2 cellular contexts compared by ENCODE assay signal in genomic region chr7:79653136-79653631, GRCh38.
TF ChIP-seq lines count a peak whose summit lies in the region.

No MANE protein-coding gene starts in this region.

TF ChIP-seq in HCT116, 20 proteins besides CTCF, POLR2A, EP300 and RAD21 (continued from another document):
- TF ChIP-seq REST (IDR thresholded peaks at IDR 0.05; ENCODE audit: low read depth) (no peak), MAX (IDR thresholded peaks at IDR 0.05) (no peak), YY1 (IDR thresholded peaks at IDR 0.05; ENCODE audit: extremely low read depth, insufficient replicate concordance, low read depth, low read length) (no peak), FOSL1 (IDR thresholded peaks at IDR 0.05; ENCODE audit: low read depth) (no peak), TCF7L2 (IDR thresholded peaks at IDR 0.05; ENCODE audit: borderline replicate concordance, extremely low read depth, insufficient read depth, insufficient read length) (no peak), CEBPB (IDR thresholded peaks at IDR 0.05; ENCODE audit: low read depth) (no peak), ATF3 (IDR thresholded peaks at IDR 0.05) (no peak), EGR1 (IDR thresholded peaks at IDR 0.05; ENCODE audit: low read depth) (no peak), POLR2AphosphoS5 (IDR thresholded peaks at IDR 0.05; ENCODE audit: low read depth, low read length) (no peak), SP1 (IDR thresholded peaks at IDR 0.05; ENCODE audit: low read depth) (no peak), EZH2 (IDR thresholded peaks at IDR 0.05) (no peak), ELF1 (IDR thresholded peaks at IDR 0.05; ENCODE audit: borderline replicate concordance, low read depth) (no peak), ZBTB33 (IDR thresholded peaks at IDR 0.05; ENCODE audit: extremely low read depth, insufficient replicate concordance, low read length) (no peak), SRF (IDR thresholded peaks at IDR 0.05; ENCODE audit: low read depth) (no peak), EZH2phosphoT487 (IDR thresholded peaks at IDR 0.05; ENCODE audit: borderline replicate concordance) (no peak), SIN3A (IDR thresholded peaks at IDR 0.05; ENCODE audit: low read depth) (no peak), JUND (IDR thresholded peaks at IDR 0.05) (no peak), ZNF274 (IDR thresholded peaks at IDR 0.05; ENCODE audit: low read depth, low read length) (no peak), ZFX (IDR thresholded peaks at IDR 0.05) (no peak)

TF ChIP-seq in endothelial cell of umbilical vein, 7 proteins besides CTCF, POLR2A, EP300 and RAD21 (continued from another document):
- TF ChIP-seq MAX (IDR thresholded peaks at IDR 0.05; ENCODE audit: insufficient read depth, insufficient read length) (no peak), JUN (IDR thresholded peaks at IDR 0.05; ENCODE audit: borderline replicate concordance, insufficient read depth, insufficient read length, low read depth) (no peak), GATA2 (IDR thresholded peaks at IDR 0.05; ENCODE audit: insufficient read depth, insufficient read length, low read depth, low read length) (peak; percentile 81), MYC (IDR thresholded peaks at IDR 0.05; ENCODE audit: low read depth, low read length) (no peak), EZH2 (IDR thresholded peaks at IDR 0.05; ENCODE audit: borderline replicate concordance, low read depth, low read length, severe bottlenecking) (no peak), POLR2AphosphoS5 (IDR thresholded peaks at IDR 0.05; ENCODE audit: insufficient read depth, low read depth, low read length) (no peak)
